In the genomic region with DNA sequence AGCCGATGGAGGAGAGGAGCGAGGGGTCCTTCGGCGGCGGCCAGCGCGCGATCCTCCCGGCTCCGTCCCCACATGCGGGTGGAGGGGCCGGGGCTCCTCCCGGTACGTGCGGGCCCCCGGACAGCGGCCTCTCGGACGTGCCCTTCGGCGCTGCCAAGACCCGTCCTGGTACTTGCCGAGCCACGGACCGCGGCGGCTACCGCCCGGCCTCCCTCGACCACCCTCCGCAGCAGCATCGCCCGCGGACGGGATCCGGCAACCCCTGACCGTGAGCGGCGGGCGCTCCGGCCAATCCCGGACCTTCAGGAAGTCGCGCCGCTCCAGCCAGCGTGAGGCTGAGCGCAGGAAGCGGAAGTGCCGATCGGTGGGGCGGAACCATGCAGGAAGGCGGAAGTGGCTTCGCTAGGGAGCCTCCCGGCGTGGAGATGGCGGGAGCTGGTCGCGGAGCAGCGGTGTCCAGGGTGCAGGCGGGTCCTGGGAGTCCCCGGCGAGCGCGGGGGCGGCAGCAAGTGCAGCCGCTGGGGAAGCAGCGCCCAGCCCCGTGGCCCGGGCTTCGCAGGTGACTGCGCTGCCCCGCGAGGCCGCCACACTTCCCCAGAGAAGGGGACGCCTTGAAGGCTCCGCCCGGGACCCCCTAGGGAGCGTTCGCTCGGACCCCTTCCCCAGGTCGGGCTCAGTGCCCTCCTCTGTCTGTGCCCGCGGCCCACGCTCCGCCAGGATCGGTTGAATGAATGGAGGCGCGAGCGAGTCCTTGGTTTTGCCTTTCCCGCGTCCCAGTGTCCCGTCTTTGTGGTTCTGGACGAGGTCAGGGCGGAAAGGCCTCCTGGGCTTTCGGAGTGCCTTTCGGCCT, we compare ENCODE assay signal across 1 cellular context.
TF ChIP-seq lines count a peak whose summit lies in the region.

A gene with protein sequence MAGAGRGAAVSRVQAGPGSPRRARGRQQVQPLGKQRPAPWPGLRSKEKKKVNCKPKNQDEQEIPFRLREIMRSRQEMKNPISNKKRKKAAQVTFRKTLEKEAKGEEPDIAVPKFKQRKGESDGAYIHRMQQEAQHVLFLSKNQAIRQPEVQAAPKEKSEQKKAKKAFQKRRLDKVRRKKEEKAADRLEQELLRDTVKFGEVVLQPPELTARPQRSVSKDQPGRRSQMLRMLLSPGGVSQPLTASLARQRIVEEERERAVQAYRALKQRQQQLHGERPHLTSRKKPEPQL (plus strand): TSS at position 396 of the 850 bp plus-strand sequence. CDS start 30 bp downstream, at position 426.
A gene (minus strand): TSS at position 264 of the 850 bp plus-strand sequence. CDS start 28 bp downstream, at position 236.

TF ChIP-seq in A549, 52 proteins besides CTCF, POLR2A, EP300 and RAD21 (continued from another document):
- TF ChIP-seq, protein P1, sequence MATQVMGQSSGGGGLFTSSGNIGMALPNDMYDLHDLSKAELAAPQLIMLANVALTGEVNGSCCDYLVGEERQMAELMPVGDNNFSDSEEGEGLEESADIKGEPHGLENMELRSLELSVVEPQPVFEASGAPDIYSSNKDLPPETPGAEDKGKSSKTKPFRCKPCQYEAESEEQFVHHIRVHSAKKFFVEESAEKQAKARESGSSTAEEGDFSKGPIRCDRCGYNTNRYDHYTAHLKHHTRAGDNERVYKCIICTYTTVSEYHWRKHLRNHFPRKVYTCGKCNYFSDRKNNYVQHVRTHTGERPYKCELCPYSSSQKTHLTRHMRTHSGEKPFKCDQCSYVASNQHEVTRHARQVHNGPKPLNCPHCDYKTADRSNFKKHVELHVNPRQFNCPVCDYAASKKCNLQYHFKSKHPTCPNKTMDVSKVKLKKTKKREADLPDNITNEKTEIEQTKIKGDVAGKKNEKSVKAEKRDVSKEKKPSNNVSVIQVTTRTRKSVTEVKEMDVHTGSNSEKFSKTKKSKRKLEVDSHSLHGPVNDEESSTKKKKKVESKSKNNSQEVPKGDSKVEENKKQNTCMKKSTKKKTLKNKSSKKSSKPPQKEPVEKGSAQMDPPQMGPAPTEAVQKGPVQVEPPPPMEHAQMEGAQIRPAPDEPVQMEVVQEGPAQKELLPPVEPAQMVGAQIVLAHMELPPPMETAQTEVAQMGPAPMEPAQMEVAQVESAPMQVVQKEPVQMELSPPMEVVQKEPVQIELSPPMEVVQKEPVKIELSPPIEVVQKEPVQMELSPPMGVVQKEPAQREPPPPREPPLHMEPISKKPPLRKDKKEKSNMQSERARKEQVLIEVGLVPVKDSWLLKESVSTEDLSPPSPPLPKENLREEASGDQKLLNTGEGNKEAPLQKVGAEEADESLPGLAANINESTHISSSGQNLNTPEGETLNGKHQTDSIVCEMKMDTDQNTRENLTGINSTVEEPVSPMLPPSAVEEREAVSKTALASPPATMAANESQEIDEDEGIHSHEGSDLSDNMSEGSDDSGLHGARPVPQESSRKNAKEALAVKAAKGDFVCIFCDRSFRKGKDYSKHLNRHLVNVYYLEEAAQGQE (IDR thresholded peaks at IDR 0.05), result no peak; the same call in 1 of the 2 replicates
- TF ChIP-seq RCOR1 (IDR thresholded peaks at IDR 0.05; ENCODE audit: low read depth, low read length) (no peak), ESRRA (IDR thresholded peaks at IDR 0.05; ENCODE audit: borderline replicate concordance, low read length) (no peak), FOXS1 (CRISPR knock-in tag; IDR thresholded peaks at IDR 0.05) (no peak), CHD4 (IDR thresholded peaks at IDR 0.05; ENCODE audit: borderline replicate concordance) (no peak), JUN (IDR thresholded peaks at IDR 0.05) (peak; percentile 83 to 91), RNF2 (IDR thresholded peaks at IDR 0.05; ENCODE audit: borderline replicate concordance, low read depth) (no peak), SMC3 (IDR thresholded peaks at IDR 0.05) (no peak), CBX8 (IDR thresholded peaks at IDR 0.05) (no peak), HDAC2 (IDR thresholded peaks at IDR 0.05) (peak; percentile 45; the same call in 1 of the 2 replicates), EHMT2 (IDR thresholded peaks at IDR 0.05; ENCODE audit: low read depth) (no peak), KDM5A (IDR thresholded peaks at IDR 0.05) (peak; percentile 86), FOSB (CRISPR knock-in tag; IDR thresholded peaks at IDR 0.05) (no peak), MAFK (IDR thresholded peaks at IDR 0.05; ENCODE audit: partially characterized antibody) (no peak), CBX2 (IDR thresholded peaks at IDR 0.05; ENCODE audit: borderline replicate concordance, low read depth) (no peak), SREBF2 (IDR thresholded peaks at IDR 0.05) (no peak), HOXB5 (CRISPR knock-in tag; IDR thresholded peaks at IDR 0.05) (no peak), NFE2L2 (conservative IDR thresholded peaks at IDR 0.05; ENCODE audit: low read length) (no peak), ZFP36 (IDR thresholded peaks at IDR 0.05; ENCODE audit: borderline replicate concordance, partially characterized antibody) (no peak), RFX5 (IDR thresholded peaks at IDR 0.05) (no peak), ZNF302 (CRISPR knock-in tag; IDR thresholded peaks at IDR 0.05) (no peak), NR3C1 (IDR thresholded peaks at IDR 0.05) (no peak), RARB (CRISPR knock-in tag; IDR thresholded peaks at IDR 0.05) (no peak), MAZ (IDR thresholded peaks at IDR 0.05; ENCODE audit: borderline replicate concordance, low read depth, low read length) (no peak), TFCP2L1 (CRISPR knock-in tag; IDR thresholded peaks at IDR 0.05) (peak; percentile 18; the same call in 1 of the 2 replicates), KDM1A (IDR thresholded peaks at IDR 0.05; ENCODE audit: low read depth) (no peak), BHLHE40 (IDR thresholded peaks at IDR 0.05; ENCODE audit: low read depth, low read length) (no peak), FOSL2 (IDR thresholded peaks at IDR 0.05) (no peak), FOSL2 (CRISPR knock-in tag; IDR thresholded peaks at IDR 0.05) (no peak)
- TF ChIP-seq, protein P2, sequence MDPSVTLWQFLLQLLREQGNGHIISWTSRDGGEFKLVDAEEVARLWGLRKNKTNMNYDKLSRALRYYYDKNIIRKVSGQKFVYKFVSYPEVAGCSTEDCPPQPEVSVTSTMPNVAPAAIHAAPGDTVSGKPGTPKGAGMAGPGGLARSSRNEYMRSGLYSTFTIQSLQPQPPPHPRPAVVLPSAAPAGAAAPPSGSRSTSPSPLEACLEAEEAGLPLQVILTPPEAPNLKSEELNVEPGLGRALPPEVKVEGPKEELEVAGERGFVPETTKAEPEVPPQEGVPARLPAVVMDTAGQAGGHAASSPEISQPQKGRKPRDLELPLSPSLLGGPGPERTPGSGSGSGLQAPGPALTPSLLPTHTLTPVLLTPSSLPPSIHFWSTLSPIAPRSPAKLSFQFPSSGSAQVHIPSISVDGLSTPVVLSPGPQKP (IDR thresholded peaks at IDR 0.05; ENCODE audit: low read depth, low read length), result 0 out of 2 replicates have a peak, but pooled peaks have one; percentile 19
- TF ChIP-seq, protein P3, sequence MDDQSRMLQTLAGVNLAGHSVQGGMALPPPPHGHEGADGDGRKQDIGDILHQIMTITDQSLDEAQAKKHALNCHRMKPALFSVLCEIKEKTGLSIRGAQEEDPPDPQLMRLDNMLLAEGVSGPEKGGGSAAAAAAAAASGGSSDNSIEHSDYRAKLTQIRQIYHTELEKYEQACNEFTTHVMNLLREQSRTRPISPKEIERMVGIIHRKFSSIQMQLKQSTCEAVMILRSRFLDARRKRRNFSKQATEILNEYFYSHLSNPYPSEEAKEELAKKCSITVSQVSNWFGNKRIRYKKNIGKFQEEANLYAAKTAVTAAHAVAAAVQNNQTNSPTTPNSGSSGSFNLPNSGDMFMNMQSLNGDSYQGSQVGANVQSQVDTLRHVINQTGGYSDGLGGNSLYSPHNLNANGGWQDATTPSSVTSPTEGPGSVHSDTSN (IDR thresholded peaks at IDR 0.05), result peak; percentile 99
- TF ChIP-seq, protein P4, sequence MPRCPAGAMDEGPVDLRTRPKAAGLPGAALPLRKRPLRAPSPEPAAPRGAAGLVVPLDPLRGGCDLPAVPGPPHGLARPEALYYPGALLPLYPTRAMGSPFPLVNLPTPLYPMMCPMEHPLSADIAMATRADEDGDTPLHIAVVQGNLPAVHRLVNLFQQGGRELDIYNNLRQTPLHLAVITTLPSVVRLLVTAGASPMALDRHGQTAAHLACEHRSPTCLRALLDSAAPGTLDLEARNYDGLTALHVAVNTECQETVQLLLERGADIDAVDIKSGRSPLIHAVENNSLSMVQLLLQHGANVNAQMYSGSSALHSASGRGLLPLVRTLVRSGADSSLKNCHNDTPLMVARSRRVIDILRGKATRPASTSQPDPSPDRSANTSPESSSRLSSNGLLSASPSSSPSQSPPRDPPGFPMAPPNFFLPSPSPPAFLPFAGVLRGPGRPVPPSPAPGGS (IDR thresholded peaks at IDR 0.05), result peak; percentile 86
- TF ChIP-seq, protein P5, sequence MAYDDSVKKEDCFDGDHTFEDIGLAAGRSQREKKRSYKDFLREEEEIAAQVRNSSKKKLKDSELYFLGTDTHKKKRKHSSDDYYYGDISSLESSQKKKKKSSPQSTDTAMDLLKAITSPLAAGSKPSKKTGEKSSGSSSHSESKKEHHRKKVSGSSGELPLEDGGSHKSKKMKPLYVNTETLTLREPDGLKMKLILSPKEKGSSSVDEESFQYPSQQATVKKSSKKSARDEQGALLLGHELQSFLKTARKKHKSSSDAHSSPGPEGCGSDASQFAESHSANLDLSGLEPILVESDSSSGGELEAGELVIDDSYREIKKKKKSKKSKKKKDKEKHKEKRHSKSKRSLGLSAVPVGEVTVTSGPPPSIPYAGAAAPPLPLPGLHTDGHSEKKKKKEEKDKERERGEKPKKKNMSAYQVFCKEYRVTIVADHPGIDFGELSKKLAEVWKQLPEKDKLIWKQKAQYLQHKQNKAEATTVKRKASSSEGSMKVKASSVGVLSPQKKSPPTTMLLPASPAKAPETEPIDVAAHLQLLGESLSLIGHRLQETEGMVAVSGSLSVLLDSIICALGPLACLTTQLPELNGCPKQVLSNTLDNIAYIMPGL (CRISPR knock-in tag; IDR thresholded peaks at IDR 0.05; ENCODE audit: borderline replicate concordance), result no peak
- TF ChIP-seq, protein P6, sequence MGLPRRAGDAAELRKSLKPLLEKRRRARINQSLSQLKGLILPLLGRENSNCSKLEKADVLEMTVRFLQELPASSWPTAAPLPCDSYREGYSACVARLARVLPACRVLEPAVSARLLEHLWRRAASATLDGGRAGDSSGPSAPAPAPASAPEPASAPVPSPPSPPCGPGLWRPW (IDR thresholded peaks at IDR 0.05), result no peak
